23 cellular contexts compared by ENCODE assay signal in genomic region chr5:34891981-34892380, GRCh38. TPM values are rescaled to one million over a fixed set of nuclear protein-coding genes. Genes with fewer than 3 reads are reported as not detected.
DNase-seq lines count a peak whose midpoint lies in the region; ATAC-seq and TF ChIP-seq lines count a peak whose summit lies in the region.
"Had no signal": no experiment of that assay in that cellular context is flagged by ENCODE, and none has a peak within 500 bp of the region (broad histone marks: within the 10 kb centered on the region; RNA-seq: fewer than 3 reads in every experiment).

No MANE protein-coding gene starts in this region.

- H3K27ac ChIP-seq in brain microvascular endothelial cell, result no peak overlapping the region
- H3K27ac ChIP-seq in naive thymus-derived CD4-positive, alpha-beta T cell (ENCODE audit: low read depth, low read length), result no peak overlapping the region
- H3K27ac ChIP-seq: body of pancreas, esophagus muscularis mucosa, HL-60 had no signal

- POLR2A ChIA-PET in AG04449 (lab: Yijun Ruan, JAX), result no interaction called here
- POLR2A ChIA-PET in naive thymus-derived CD4-positive, alpha-beta T cell (lab: Charles Lee), result no interaction called here

- peaks cover 0 to 12% (median 0%) of the 10 kb centered on the region in 5 donors for H3K36me3 Mint-ChIP-seq in naive thymus-derived CD4-positive, alpha-beta T cell
- H3K36me3 Mint-ChIP-seq: activated CD4-positive, alpha-beta memory T cell treated with anti-CD3 and anti-CD28 coated beads for 36 hours had no signal

- no peaks in the 10 kb centered on the region for H3K27me3 Mint-ChIP-seq in naive thymus-derived CD4-positive, alpha-beta T cell
- H3K27me3 Mint-ChIP-seq: activated CD4-positive, alpha-beta memory T cell treated with anti-CD3 and anti-CD28 coated beads for 36 hours had no signal

- DNase-seq in AG04449 (ENCODE audit: low read depth, low spot score) (peak; percentile 81), GM04503 (ENCODE audit: low read depth) (peak; percentile 74), brain microvascular endothelial cell (peak; percentile 6), iris pigment epithelial cell (ENCODE audit: low read depth) (peak; percentile 85), NCI-H2081 treated with DMSO at 0.1 percent for 48 hours (lab: John Stamatoyannopoulos, UW) (no peak), NCI-H446 treated with DMSO at 0.1 percent for 48 hours (lab: John Stamatoyannopoulos, UW) (no peak)
- no peak for DNase-seq in naive thymus-derived CD4-positive, alpha-beta T cell
- DNase-seq: activated CD4-positive, alpha-beta memory T cell treated with anti-CD3 and anti-CD28 coated beads for 36 hours; activated naive CD4-positive, alpha-beta T cell treated with anti-CD3 and anti-CD28 coated beads for 36 hours; activated T-cell treated with anti-CD3 and anti-CD28 coated beads, Interleukin-2, amount 50 U/mL, for 1 hour; body of pancreas; CD8-positive, alpha-beta memory T cell; DMS79 treated with DMSO at 0.1 percent for 48 hours; kidney glomerular epithelial cell; midbrain; NCI-H1930; NCI-H524; SHP77 had no signal

- H3K27me3 ChIP-seq in brain microvascular endothelial cell (replicated peaks), result no peaks in the 10 kb centered on the region
- no peaks in the 10 kb centered on the region for H3K27me3 ChIP-seq in naive thymus-derived CD4-positive, alpha-beta T cell (ENCODE audit: control insufficient read depth in 2 of 2, insufficient read depth in 2 of 2, low read length in 2 of 2)
- H3K27me3 ChIP-seq: body of pancreas, esophagus muscularis mucosa had no signal

- TF ChIP-seq CTCF in AG04449 (IDR thresholded peaks at IDR 0.05; ENCODE audit: insufficient read depth, low read length, missing control alignments) (no peak), brain microvascular endothelial cell (IDR thresholded peaks at IDR 0.05; ENCODE audit: low read depth, low read length, missing control alignments) (no peak)

- in situ Hi-C loops in brain microvascular endothelial cell (cut with HindIII; ENCODE audit: low pct_ligation_motif_present, low sequenced_read_pairs), result no loop called here

- no peaks in the 10 kb centered on the region for H3K4me1 ChIP-seq in naive thymus-derived CD4-positive, alpha-beta T cell (ENCODE audit: control insufficient read depth in 2 of 2, insufficient read depth in 2 of 2, low read length in 2 of 2)
- H3K4me1 ChIP-seq: body of pancreas, esophagus muscularis mucosa had no signal

- H3K9me3 ChIP-seq in naive thymus-derived CD4-positive, alpha-beta T cell (ENCODE audit: control insufficient read depth in 2 of 3, low read length in 3 of 3), result no peaks in the 10 kb centered on the region
- H3K9me3 ChIP-seq: body of pancreas, esophagus muscularis mucosa had no signal

- H3K27ac Mint-ChIP-seq in naive thymus-derived CD4-positive, alpha-beta T cell, result no peak overlapping the region
- H3K27ac Mint-ChIP-seq: activated CD4-positive, alpha-beta memory T cell treated with anti-CD3 and anti-CD28 coated beads for 36 hours; activated naive CD4-positive, alpha-beta T cell treated with anti-CD3 and anti-CD28 coated beads for 36 hours; T-helper 1 cell treated with Interleukin-12 subunit alpha and Interleukin-12 subunit beta and Interleukin-4 antibody, amounts not matched to agents 30 μg/mL and 1 μg/mL, for 36 hours had no signal

- CTCF ChIA-PET in AG04449 (lab: Yijun Ruan, JAX), result interaction anchor here (1.2 to 18.8 kb wide), 4 partner anchors 11 to 413 kb away, joined by 3 to 687 read pairs (median 26); no protein-coding TSS in a partner anchor
- CTCF ChIA-PET in naive thymus-derived CD4-positive, alpha-beta T cell (lab: Charles Lee), result interaction anchor here (1.8 kb wide), 1 partner anchor 369 kb away, joined by 9 read pairs; no protein-coding TSS in a partner anchor

- intact Hi-C loops in naive thymus-derived CD4-positive, alpha-beta T cell (cut with micrococcal nuclease), result loop anchor here (10.0 kb wide), 1 partner anchor 237 kb away; the partner anchor contains the start of gene RAI14 (in 2 of the 2)

- no peaks in the 10 kb centered on the region for H3K4me1 Mint-ChIP-seq in naive thymus-derived CD4-positive, alpha-beta T cell
- H3K4me1 Mint-ChIP-seq: CD8-positive, alpha-beta memory T cell; neural crest cell had no signal

- H3K36me3 ChIP-seq in brain microvascular endothelial cell (replicated peaks), result no peaks in the 10 kb centered on the region
- H3K36me3 ChIP-seq in naive thymus-derived CD4-positive, alpha-beta T cell (ENCODE audit: control insufficient read depth in 2 of 3, insufficient read depth in 3 of 3, low read length in 3 of 3), result no peaks in the 10 kb centered on the region

- H3K4me3 ChIP-seq in AG04449 (ENCODE audit: low read depth, low read length) (no peak overlapping the region), brain microvascular endothelial cell (ENCODE audit: low read depth, low read length) (no peak overlapping the region)
- H3K4me3 ChIP-seq in naive thymus-derived CD4-positive, alpha-beta T cell (ENCODE audit: low read length), result no peak overlapping the region
- H3K4me3 ChIP-seq: body of pancreas, esophagus muscularis mucosa had no signal

- no peak overlapping the region for H3K4me3 Mint-ChIP-seq in naive thymus-derived CD4-positive, alpha-beta T cell
- H3K4me3 Mint-ChIP-seq: activated CD4-positive, alpha-beta memory T cell treated with anti-CD3 and anti-CD28 coated beads for 36 hours; activated naive CD4-positive, alpha-beta T cell treated with anti-CD3 and anti-CD28 coated beads for 36 hours; CD8-positive, alpha-beta memory T cell; neural crest cell; T-helper 1 cell treated with Interleukin-12 subunit alpha and Interleukin-12 subunit beta and Interleukin-4 antibody, amounts not matched to agents 30 μg/mL and 1 μg/mL, for 36 hours had no signal

- H3K9me3 Mint-ChIP-seq in naive thymus-derived CD4-positive, alpha-beta T cell, result no peaks in the 10 kb centered on the region
- H3K9me3 Mint-ChIP-seq: activated CD4-positive, alpha-beta memory T cell treated with anti-CD3 and anti-CD28 coated beads for 36 hours; activated naive CD4-positive, alpha-beta T cell treated with anti-CD3 and anti-CD28 coated beads for 36 hours; CD8-positive, alpha-beta memory T cell; neural crest cell; T-helper 1 cell treated with Interleukin-12 subunit alpha and Interleukin-12 subunit beta and Interleukin-4 antibody, amounts not matched to agents 30 μg/mL and 1 μg/mL, for 36 hours had no signal

- ATAC-seq in HG03432 (IDR thresholded peaks at IDR 0.05; ENCODE audit: unreplicated experiment), result no peak
- ATAC-seq in naive thymus-derived CD4-positive, alpha-beta T cell, result no peak
- ATAC-seq: body of pancreas had no signal

RNA-seq across cellular contexts. Expression of gene RAD1, which starts 23.3 kb away (rescaled TPM):
- total RNA-seq in naive thymus-derived CD4-positive, alpha-beta T cell, result 10 to 100 TPM; 19.3 to 29.6 (median 24.6) TPM
- polyA plus RNA-seq in naive thymus-derived CD4-positive, alpha-beta T cell, result 10 to 100 TPM; 18.9 to 19.4 TPM

RNA-seq across cellular contexts. Expression of gene BRIX1, which starts 23.5 kb away (rescaled TPM):
- total RNA-seq in naive thymus-derived CD4-positive, alpha-beta T cell, result 10 to 100 TPM; 13.4 to 45.2 (median 26.8) TPM
- polyA plus RNA-seq in naive thymus-derived CD4-positive, alpha-beta T cell, result 10 to 100 TPM; 46.0 to 46.2 TPM

RNA-seq across cellular contexts. Expression of gene DNAJC21, which starts 37.4 kb away (rescaled TPM):
- total RNA-seq in naive thymus-derived CD4-positive, alpha-beta T cell, result 10 to 100 TPM; 43.9 to 66.4 (median 49.6) TPM
- 10 to 100 TPM; 17.3 to 19.6 TPM for polyA plus RNA-seq in naive thymus-derived CD4-positive, alpha-beta T cell

RNA-seq across cellular contexts. Expression of gene TTC23L, which starts 53.0 kb away (rescaled TPM):
- 1 to 10 TPM in 1 of 5 experiments, under 1 TPM in 2, not detected in 2; 0.57 to 1.9 (median 1.00) TPM for total RNA-seq in naive thymus-derived CD4-positive, alpha-beta T cell
- not detected for polyA plus RNA-seq in naive thymus-derived CD4-positive, alpha-beta T cell
- total RNA-seq: esophagus muscularis mucosa had no signal
- polyA plus RNA-seq: CD8-positive, alpha-beta memory T cell had no signal

Comparison
In these comparisons a context has a peak if more than half of its experiments do, and no peak if none do; other contexts are left out.
1. DNase-seq: peak in AG04449 (single experiment), GM04503 (single experiment), brain microvascular endothelial cell (single experiment) and iris pigment epithelial cell (single experiment); none in NCI-H2081 treated with DMSO at 0.1 percent for 48 hours (single experiment), NCI-H446 treated with DMSO at 0.1 percent for 48 hours (single experiment) and naive thymus-derived CD4-positive, alpha-beta T cell (0 of 9).